ENCODE assay signal across 1 cellular context in genomic region chr21:45379171-45379900, GRCh38.
TF ChIP-seq lines count a peak whose summit lies in the region.

No MANE protein-coding gene starts in this region.

TF ChIP-seq in IMR-90, 13 proteins besides CTCF, POLR2A, EP300 and RAD21:
- TF ChIP-seq USF2 (IDR thresholded peaks at IDR 0.05; ENCODE audit: low read depth, low read length) (no peak), RCOR1 (IDR thresholded peaks at IDR 0.05; ENCODE audit: insufficient replicate concordance, low read length) (no peak), ELK1 (IDR thresholded peaks at IDR 0.05; ENCODE audit: borderline replicate concordance, low read depth, low read length) (no peak), FOS (IDR thresholded peaks at IDR 0.05; ENCODE audit: low read depth, low read length) (no peak), CEBPB (IDR thresholded peaks at IDR 0.05; ENCODE audit: low read depth, low read length) (no peak), MAFK (IDR thresholded peaks at IDR 0.05; ENCODE audit: low read depth, low read length) (no peak), MXI1 (IDR thresholded peaks at IDR 0.05; ENCODE audit: borderline replicate concordance, low read depth, low read length) (no peak), CHD1 (IDR thresholded peaks at IDR 0.05; ENCODE audit: low read depth, low read length) (no peak), NFE2L2 (IDR thresholded peaks at IDR 0.05; ENCODE audit: low read depth, low read length) (no peak)
